In genomic region chr7:87495366-87495765, GRCh38 we compare ENCODE assay signal across 9 cellular contexts. TPM values are rescaled to one million over a fixed set of nuclear protein-coding genes. Genes with fewer than 3 reads are reported as not detected.
"Had no signal": no experiment of that assay in that cellular context is flagged by ENCODE, and none has a peak within 500 bp of the region (broad histone marks: within the 10 kb centered on the region; RNA-seq: fewer than 3 reads in every experiment).

No MANE protein-coding gene starts in this region.

- ATAC-seq: GM12878 had no signal

- DNase-seq: GDM1, GF-D8 had no signal

- H3K4me3 ChIP-seq: GM12878 had no signal

- FAIRE-seq: G401.6, GM12878, GM12891, GM12892, GM18507, GM19239 had no signal

RNA-seq across cellular contexts. Expression of gene ABCB4, which starts 19.9 kb away (rescaled TPM):
- total RNA-seq: G401 had no signal
